In the genomic region with DNA sequence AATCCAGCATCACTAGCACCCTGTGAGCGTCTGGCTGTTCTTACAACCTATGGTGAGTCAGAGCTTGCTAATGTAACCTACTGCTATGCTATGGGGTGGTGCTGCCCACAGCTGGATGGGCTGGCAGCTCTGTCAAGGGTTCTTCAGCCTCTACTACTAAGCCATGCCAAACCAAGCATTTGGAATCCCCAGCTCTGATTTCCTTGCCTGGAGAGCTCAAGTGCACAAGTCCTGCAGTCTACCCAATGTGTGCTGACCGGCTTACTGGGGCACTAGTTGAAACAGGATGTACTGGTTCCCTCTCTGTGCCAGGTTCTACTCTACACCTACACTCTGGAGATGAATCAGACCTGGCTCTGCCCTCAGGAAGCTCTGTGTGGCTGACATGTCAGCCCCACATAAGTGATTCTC, we compare ENCODE assay signal across 9 cellular contexts. TPM values are rescaled to one million over a fixed set of nuclear protein-coding genes. Genes with fewer than 3 reads are reported as not detected.
A peak's percentile ranks its signal among the peaks of the same experiment; 100 is the strongest.
DNase-seq lines count a peak whose midpoint lies in the region; ATAC-seq and TF ChIP-seq lines count a peak whose summit lies in the region.
"Had no signal": no experiment of that assay in that cellular context is flagged by ENCODE, and none has a peak within 500 bp of the region (broad histone marks: within the 10 kb centered on the region; RNA-seq: fewer than 3 reads in every experiment).

No MANE protein-coding gene starts in this region.

- H3K27ac ChIP-seq in esophagus squamous epithelium (peak overlapping the region; percentile 42 to 66 (median 58)), transverse colon (no peak overlapping the region)

- WGBS in esophagus squamous epithelium, 2 donors = 14 to 43% methylated on average over 1 to 2 of the region's 2 CpGs
- whole genome bisulfite sequencing in transverse colon (ENCODE audit: low coverage in 1 of 2), 2 donors = 86% methylated on average over 2 of the region's 2 CpGs; no CpG with 5 or more reads in 1 of the 2 donors

- H3K4me3 ChIP-seq in esophagus squamous epithelium = no peak overlapping the region
- H3K4me3 ChIP-seq in transverse colon = no peak overlapping the region

- H3K36me3 ChIP-seq in esophagus squamous epithelium (peaks cover 0 to 62% (median 0%) of the 10 kb centered on the region in 3 donors), transverse colon (no peaks in the 10 kb centered on the region)

- H3K9me3 ChIP-seq in esophagus squamous epithelium = no peaks in the 10 kb centered on the region
- H3K9me3 ChIP-seq in transverse colon = no peaks in the 10 kb centered on the region

- POLR2A ChIA-PET in activated CD8-positive, alpha-beta T cell treated with anti-CD3 and anti-CD28 coated beads for 36 hours (lab: Charles Lee) = interaction anchor here (0.6 to 0.8 kb wide), 2 partner anchors 11 to 176 kb away, joined by 3 read pairs; a partner anchor contains a TSS

- DNase-seq in NCI-H2029 treated with DMSO at 0.1 percent for 48 hours (lab: John Stamatoyannopoulos, UW) (peak; percentile 15), NCI-H2029 (lab: John Stamatoyannopoulos, UW) (no peak), esophagus squamous epithelium (lab: John Stamatoyannopoulos, UW) (no peak), cerebellum (ENCODE audit: low spot score) (no peak), transverse colon (no peak)
- peak; percentile 54 for DNase-seq in activated CD8-positive, alpha-beta T cell treated with anti-CD3 and anti-CD28 coated beads for 36 hours
- peak; percentile 24 for DNase-seq in stimulated activated CD4-positive, alpha-beta T cell treated with anti-CD3 and anti-CD28 coated beads, Interleukin-4, amount 100 ng/mL, for 1 hour
- DNase-seq: midbrain had no signal

- H3K4me3 Mint-ChIP-seq in activated CD8-positive, alpha-beta T cell treated with anti-CD3 and anti-CD28 coated beads for 36 hours = no peak overlapping the region

- TF ChIP-seq POLR2A in esophagus squamous epithelium (IDR thresholded peaks at IDR 0.05) = no peak
- no peak for TF ChIP-seq POLR2A in transverse colon (IDR thresholded peaks at IDR 0.05)

- peaks cover 17% of the 10 kb centered on the region for H3K36me3 Mint-ChIP-seq in activated CD8-positive, alpha-beta T cell treated with anti-CD3 and anti-CD28 coated beads for 36 hours (ENCODE audit: low read depth)

- H3K4me1 ChIP-seq in esophagus squamous epithelium (peaks cover 37 to 91% (median 47%) of the 10 kb centered on the region in 3 donors), transverse colon (peaks cover 9 to 30% (median 24%) of the 10 kb centered on the region in 4 donors)

- peak; percentile 43 for ATAC-seq in activated CD8-positive, alpha-beta T cell treated with anti-CD3 and anti-CD28 coated beads for 36 hours
- no peak for ATAC-seq in GM21447 (IDR thresholded peaks at IDR 0.05; ENCODE audit: unreplicated experiment)

- H3K9me3 Mint-ChIP-seq in activated CD8-positive, alpha-beta T cell treated with anti-CD3 and anti-CD28 coated beads for 36 hours = no peaks in the 10 kb centered on the region

- no peak for TF ChIP-seq CTCF in activated CD8-positive, alpha-beta T cell treated with anti-CD3 and anti-CD28 coated beads for 36 hours (IDR thresholded peaks at IDR 0.05)
- TF ChIP-seq CTCF in esophagus squamous epithelium (IDR thresholded peaks at IDR 0.05) = no peak
- no peak for TF ChIP-seq CTCF in transverse colon (IDR thresholded peaks at IDR 0.05)

- no peak for TF ChIP-seq EP300 in transverse colon (IDR thresholded peaks at IDR 0.05; ENCODE audit: low read depth)

- H3K27me3 ChIP-seq in esophagus squamous epithelium (no peaks in the 10 kb centered on the region), transverse colon (no peaks in the 10 kb centered on the region)

- peak overlapping the region; percentile 65 for H3K27ac Mint-ChIP-seq in activated CD8-positive, alpha-beta T cell treated with anti-CD3 and anti-CD28 coated beads for 36 hours

- in situ Hi-C loops in transverse colon (cut with MboI; ENCODE audit: low pct_ligation_motif_present in 1 of 4, low pct_unique_long_range_greater_than_20kb in 1 of 4, low sequenced_read_pairs in 3 of 4) = loop anchor here in 1 of 4 donors (25.0 kb wide), 1 partner anchor 288 kb away; a partner anchor contains a TSS

- H3K4me1 Mint-ChIP-seq in activated CD8-positive, alpha-beta T cell treated with anti-CD3 and anti-CD28 coated beads for 36 hours (ENCODE audit: low read depth) = peaks cover 77% of the 10 kb centered on the region

- CTCF ChIA-PET in activated CD8-positive, alpha-beta T cell treated with anti-CD3 and anti-CD28 coated beads for 36 hours (lab: Charles Lee) = interaction anchor here (1.0 to 8.9 kb wide), 5 partner anchors 10 to 175 kb away, joined by 3 to 193 read pairs (median 4); a partner anchor contains a TSS

- H3K27me3 Mint-ChIP-seq in activated CD8-positive, alpha-beta T cell treated with anti-CD3 and anti-CD28 coated beads for 36 hours = no peaks in the 10 kb centered on the region

- intact Hi-C loops in activated CD8-positive, alpha-beta T cell treated with anti-CD3 and anti-CD28 coated beads for 36 hours (cut with micrococcal nuclease) = no loop called here
- intact Hi-C loops in esophagus squamous epithelium (cut with DNase I) = no loop called here
- intact Hi-C loops in transverse colon (cut with DNase I; ENCODE audit: low total_unique reads) = no loop called here

RNA-seq across cellular contexts. Expression of a gene that starts 4.2 kb away (rescaled TPM):
- 10 to 100 TPM; 24.9 to 26.0 TPM for total RNA-seq in activated CD8-positive, alpha-beta T cell treated with anti-CD3 and anti-CD28 coated beads for 36 hours
- total RNA-seq in esophagus squamous epithelium (10 to 100 TPM; 39.9 to 65.0 (median 57.3) TPM), cerebellum (12.2 TPM), transverse colon (100 to 1,000 TPM in 1 of 4 donors, 10 to 100 TPM in 3; 60.9 to 116 (median 88.2) TPM)

RNA-seq across cellular contexts. Expression of a gene that starts 31.7 kb away (rescaled TPM):
- under 1 TPM; 0.20 to 0.22 TPM for total RNA-seq in activated CD8-positive, alpha-beta T cell treated with anti-CD3 and anti-CD28 coated beads for 36 hours
- under 1 TPM in 3 of 4 donors, not detected in 1; 0.04 to 0.57 (median 0.53) TPM for total RNA-seq in esophagus squamous epithelium
- 9.4 TPM for total RNA-seq in cerebellum
- under 1 TPM in 2 of 4 donors, not detected in 2; 0.16 to 0.27 TPM for total RNA-seq in transverse colon

Comparison
In these comparisons a context has a peak if more than half of its experiments do, and no peak if none do; other contexts are left out.
1. DNase-seq: peak in NCI-H2029 treated with DMSO at 0.1 percent for 48 hours (single experiment), activated CD8-positive, alpha-beta T cell treated with anti-CD3 and anti-CD28 coated beads for 36 hours (single experiment) and stimulated activated CD4-positive, alpha-beta T cell treated with anti-CD3 and anti-CD28 coated beads, Interleukin-4, amount 100 ng/mL, for 1 hour (single experiment); none in NCI-H2029 (single experiment), esophagus squamous epithelium (single experiment), cerebellum (single experiment) and transverse colon (single experiment).
2. H3K27ac ChIP-seq: peak in esophagus squamous epithelium (4 of 4); none in transverse colon (0 of 4).